In genomic region chr2:60413819-60414178, GRCh38 we compare ENCODE assay signal across 14 cellular contexts.
DNase-seq lines count a peak whose midpoint lies in the region; ATAC-seq, FAIRE-seq and TF ChIP-seq lines count a peak whose summit lies in the region.
"Had no signal": no experiment of that assay in that cellular context is flagged by ENCODE, and none has a peak within 500 bp of the region (broad histone marks: within the 10 kb centered on the region; RNA-seq: fewer than 3 reads in every experiment).

No MANE protein-coding gene starts in this region.

- intact Hi-C loops in left lung (cut with DNase I), result no loop called here

- H3K9me3 ChIP-seq in WERI-Rb-1 (ENCODE audit: severe bottlenecking) (peaks cover 3% of the 10 kb centered on the region), left lung (no peaks in the 10 kb centered on the region)
- H3K9me3 ChIP-seq: uterus had no signal

- H3K27ac ChIP-seq in WERI-Rb-1, result peak overlapping the region; percentile 69
- H3K27ac ChIP-seq in left lung, result no peak overlapping the region
- H3K27ac ChIP-seq: RWPE1, uterus had no signal

- H3K4me3 ChIP-seq in WERI-Rb-1 (ENCODE audit: low read depth, low read length) (no peak overlapping the region), left lung (no peak overlapping the region)
- H3K4me3 ChIP-seq: GM23338, uterus had no signal

- peak; percentile 94 for ATAC-seq in GM21447 (IDR thresholded peaks at IDR 0.05; ENCODE audit: unreplicated experiment)
- ATAC-seq in HG03135 (IDR thresholded peaks at IDR 0.05; ENCODE audit: unreplicated experiment), result peak; percentile 73
- ATAC-seq in left lung, result no peak
- ATAC-seq: GM23338 had no signal

- peak; percentile 70 for FAIRE-seq in GM18507 (lab: Jason Lieb, UNC)

- H3K4me1 ChIP-seq in left lung, result peaks cover 0 to 11% of the 10 kb centered on the region in 2 donors
- H3K4me1 ChIP-seq: uterus had no signal

- DNase-seq in GM18507 (ENCODE audit: extremely low spot score, insufficient read length, low read depth) (peak; percentile 12), WERI-Rb-1 (no peak), left lung (no peak), HUDEP-2 (lab: John Stamatoyannopoulos, UW; ENCODE audit: unreplicated experiment in 76 of 76) (no peak), NCI-H510A (lab: John Stamatoyannopoulos, UW) (no peak)
- DNase-seq in activated CD8-positive, alpha-beta memory T cell treated with anti-CD3 and anti-CD28 coated beads, Interleukin-2, amount 50 U/mL, for 48 hours, result no peak
- DNase-seq: activated CD4-positive, alpha-beta T cell treated with anti-CD3 and anti-CD28 coated beads for 48 hours; amniotic stem cell; endodermal cell; uterus had no signal

- H3K27me3 ChIP-seq in WERI-Rb-1 (ENCODE audit: insufficient read depth, low read depth, severe bottlenecking) (no peaks in the 10 kb centered on the region), left lung (peaks cover 0 to 8% of the 10 kb centered on the region in 2 donors)
- H3K27me3 ChIP-seq: uterus had no signal

- TF ChIP-seq CTCF in WERI-Rb-1 (IDR thresholded peaks at IDR 0.05; ENCODE audit: low read depth, low read length) (no peak), left lung (IDR thresholded peaks at IDR 0.05) (no peak)

- no peaks in the 10 kb centered on the region for H3K36me3 ChIP-seq in WERI-Rb-1
- no peaks in the 10 kb centered on the region for H3K36me3 ChIP-seq in left lung
- H3K36me3 ChIP-seq: uterus had no signal
